In the genomic region with DNA sequence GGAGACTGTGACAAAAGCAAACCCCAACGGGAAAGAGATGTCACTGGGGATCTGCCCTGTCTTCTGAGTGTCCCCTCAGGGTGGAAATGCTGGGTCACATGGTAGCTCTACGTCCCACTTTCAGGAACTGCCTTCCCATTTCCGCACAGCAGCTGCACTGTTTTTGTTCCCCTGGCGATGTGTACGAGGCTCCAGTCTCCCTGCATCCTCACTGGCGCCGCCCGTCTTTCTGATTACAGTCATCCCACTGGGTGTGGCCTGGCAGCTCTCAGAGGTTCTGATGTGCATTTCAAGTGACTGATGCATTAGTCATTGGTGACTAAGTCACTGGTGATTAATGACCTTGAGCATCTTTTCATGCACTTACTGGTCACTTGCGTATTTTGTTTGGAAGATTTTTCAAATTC, we compare ENCODE assay signal across 8 cellular contexts. TPM values are rescaled to one million over a fixed set of nuclear protein-coding genes. Genes with fewer than 3 reads are reported as not detected.
DNase-seq lines count a peak whose midpoint lies in the region; ATAC-seq and TF ChIP-seq lines count a peak whose summit lies in the region.

No MANE protein-coding gene starts in this region.

- POLR2A ChIA-PET in GM10248 (lab: Yijun Ruan, JAX), result no interaction called here

- TF ChIP-seq CTCF in fibroblast of villous mesenchyme (IDR thresholded peaks at IDR 0.05; ENCODE audit: insufficient read depth, low read depth, low read length), result no peak
- no peak for TF ChIP-seq CTCF in psoas muscle (IDR thresholded peaks at IDR 0.05)
- TF ChIP-seq CTCF in GM10248 (IDR thresholded peaks at IDR 0.05; ENCODE audit: control extremely low read depth, extremely low read depth, low read depth, missing control alignments), result no peak

- H3K4me1 ChIP-seq in ACC112 (ENCODE audit: control insufficient read depth, insufficient read depth, low read length, unreplicated experiment) (peaks cover 41% of the 10 kb centered on the region), psoas muscle (no peaks in the 10 kb centered on the region)

- peak in 74 of 76 experiments; percentile 9 to 94 (median 75) for DNase-seq in HUDEP-2 (lab: John Stamatoyannopoulos, UW; ENCODE audit: unreplicated experiment in 76 of 76)
- peak; percentile 83 for DNase-seq in activated CD8-positive, alpha-beta memory T cell treated with anti-CD3 and anti-CD28 coated beads, Interleukin-2, amount 50 U/mL, for 48 hours
- DNase-seq in fibroblast of villous mesenchyme (ENCODE audit: low read depth), result peak; percentile 97
- peak; percentile 93 to 94 for DNase-seq in psoas muscle
- no peak for DNase-seq in NCI-H345 treated with DMSO at 0.1 percent for 48 hours (lab: John Stamatoyannopoulos, UW; ENCODE audit: unreplicated experiment)
- no peak for DNase-seq in GM10248 (ENCODE audit: extremely low spot score)

- CTCF ChIA-PET in GM10248 (lab: Yijun Ruan, JAX), result interaction anchor here (1.1 kb wide), 1 partner anchor 9 kb away, joined by 3 read pairs; no protein-coding TSS in a partner anchor

- no peaks in the 10 kb centered on the region for H3K27me3 ChIP-seq in ACC112 (ENCODE audit: insufficient read depth, low read length)
- H3K27me3 ChIP-seq in psoas muscle (ENCODE audit: insufficient read depth in 3 of 3, low read length in 2 of 3), result no peaks in the 10 kb centered on the region

- no peak overlapping the region for H2AFZ ChIP-seq in ACC112 (ENCODE audit: low read length, unreplicated experiment)

- H3K27ac ChIP-seq in ACC112 (ENCODE audit: low read depth, low read length) (peak overlapping the region; percentile 93), psoas muscle (peak overlapping the region; percentile 52)

- intact Hi-C loops in psoas muscle (cut with DNase I), result no loop called here

- no peaks in the 10 kb centered on the region for H3K9me3 ChIP-seq in psoas muscle

- ATAC-seq in psoas muscle (peak; percentile 93 to 99 (median 98)), HG02610 (IDR thresholded peaks at IDR 0.05; ENCODE audit: unreplicated experiment) (no peak)

- peaks cover 23% of the 10 kb centered on the region for H3K79me2 ChIP-seq in ACC112 (ENCODE audit: control insufficient read depth, insufficient read depth, low read length, unreplicated experiment)

- H3K4me3 ChIP-seq in ACC112 (ENCODE audit: low read depth, low read length) (peak overlapping the region; percentile 61), fibroblast of villous mesenchyme (ENCODE audit: low read depth, low read length) (no peak overlapping the region), psoas muscle (no peak overlapping the region)

- WGBS in psoas muscle, 3 donors, result 51 to 67% (median 57%) methylated on average over 9 of the region's 9 CpGs

- H3K36me3 ChIP-seq in ACC112 (ENCODE audit: insufficient read depth, low read length) (peaks cover 32% of the 10 kb centered on the region), psoas muscle (ENCODE audit: insufficient read depth in 1 of 2, low read depth in 1 of 2) (peaks cover 9 to 90% of the 10 kb centered on the region in 2 donors)

RNA-seq across cellular contexts. Expression of a gene that starts 21.2 kb away (rescaled TPM):
- total RNA-seq in fibroblast of villous mesenchyme, result 54.8 and 83.8 TPM in 2 replicates
- total RNA-seq in psoas muscle, result 10 to 100 TPM; 22.5 to 37.1 (median 26.4) TPM
- 10 to 100 TPM; 19.9 to 28.2 (median 26.6) TPM for polyA plus RNA-seq in psoas muscle

RNA-seq across cellular contexts. Expression of a gene that starts 22.1 kb away (rescaled TPM):
- total RNA-seq in fibroblast of villous mesenchyme, result 114 and 132 TPM in 2 replicates
- 100 to 1,000 TPM; 123 to 152 (median 137) TPM for total RNA-seq in psoas muscle
- 100 to 1,000 TPM in 1 of 3 donors, 10 to 100 TPM in 2; 75.4 to 180 (median 86.6) TPM for polyA plus RNA-seq in psoas muscle

RNA-seq across cellular contexts. Expression of a gene that starts 28.8 kb away (rescaled TPM):
- under 0.01 TPM in 1 of 2 replicates, not detected in the other for total RNA-seq in fibroblast of villous mesenchyme
- total RNA-seq in psoas muscle, result not detected
- not detected for polyA plus RNA-seq in psoas muscle

Comparison
In these comparisons a context has a peak if more than half of its experiments do, and no peak if none do; other contexts are left out.
1. DNase-seq: peak in HUDEP-2 (74 of 76), activated CD8-positive, alpha-beta memory T cell treated with anti-CD3 and anti-CD28 coated beads, Interleukin-2, amount 50 U/mL, for 48 hours (single experiment), fibroblast of villous mesenchyme (single experiment) and psoas muscle (2 of 2); none in NCI-H345 treated with DMSO at 0.1 percent for 48 hours (single experiment) and GM10248 (single experiment).